Comparison of ENCODE assay signal across 8 cellular contexts in the genomic region with DNA sequence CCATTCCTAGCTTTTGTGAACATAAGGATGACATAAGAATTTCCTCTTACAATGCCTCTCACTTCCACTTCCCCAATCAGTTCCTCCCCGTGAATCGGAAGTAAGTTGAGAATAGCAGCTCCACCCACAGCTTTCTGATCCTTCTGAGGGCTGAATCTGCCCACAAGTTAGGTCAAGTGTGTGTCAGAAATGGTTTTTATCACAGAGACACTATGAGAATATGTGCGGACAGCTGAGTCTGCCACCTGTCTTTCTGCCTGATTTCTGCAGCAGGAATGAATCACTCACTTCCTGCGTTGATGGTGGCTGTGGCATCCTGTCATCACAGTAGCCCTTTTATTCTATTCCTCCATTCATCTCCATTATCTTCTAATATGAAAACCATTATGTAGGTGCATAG.
DNase-seq lines count a peak whose midpoint lies in the region; ATAC-seq and TF ChIP-seq lines count a peak whose summit lies in the region.

No MANE protein-coding gene starts in this region.

- ATAC-seq in GM19025 (IDR thresholded peaks at IDR 0.05; ENCODE audit: low read depth, unreplicated experiment), result peak; percentile 64
- peak; percentile 86 for ATAC-seq in HG03139 (IDR thresholded peaks at IDR 0.05; ENCODE audit: unreplicated experiment)

- no peak overlapping the region for H3K27ac ChIP-seq in Peyer's patch

- H3K27me3 ChIP-seq in Peyer's patch, result no peaks in the 10 kb centered on the region

- in situ Hi-C loops in Caki2 (cut with HindIII; ENCODE audit: low pct_unique_long_range_greater_than_20kb, low sequenced_read_pairs), result no loop called here

- H3K4me3 ChIP-seq in Peyer's patch, result no peak overlapping the region
- H3K4me3 ChIP-seq in fibroblast of mammary gland (ENCODE audit: control insufficient read depth, low read depth, low read length), result no peak overlapping the region

- no peak for TF ChIP-seq POLR2A in Peyer's patch (IDR thresholded peaks at IDR 0.05)

- DNase-seq in Caki2 (ENCODE audit: low read depth) (peak; percentile 56), Peyer's patch (peak in 2 of 3 donors; percentile 46 to 61), fibroblast of mammary gland (ENCODE audit: low read depth) (peak; percentile 35), ureter (ENCODE audit: low spot score) (no peak), cortex of kidney (lab: John Stamatoyannopoulos, UW) (no peak)
- DNase-seq in stimulated activated CD8-positive, alpha-beta memory T cell treated with anti-CD3 and anti-CD28 coated beads, Interleukin-4, amount 100 ng/mL, for 24 hours (ENCODE audit: low read depth), result peak; percentile 3

- TF ChIP-seq CTCF in Peyer's patch (IDR thresholded peaks at IDR 0.05) (peak in 4 of 6 experiments; percentile 20 to 40 (median 28)), fibroblast of mammary gland (conservative IDR thresholded peaks at IDR 0.05; ENCODE audit: control insufficient read depth, insufficient read depth, low read depth, low read length) (peak; percentile 25)

- H3K9me3 ChIP-seq in Peyer's patch, result no peaks in the 10 kb centered on the region

- H3K36me3 ChIP-seq in Peyer's patch, result no peaks in the 10 kb centered on the region

- no peaks in the 10 kb centered on the region for H3K4me1 ChIP-seq in Peyer's patch

Comparison
In these comparisons a context has a peak if more than half of its experiments do, and no peak if none do; other contexts are left out.
1. DNase-seq: peak in Caki2 (single experiment), Peyer's patch (2 of 3), fibroblast of mammary gland (single experiment) and stimulated activated CD8-positive, alpha-beta memory T cell treated with anti-CD3 and anti-CD28 coated beads, Interleukin-4, amount 100 ng/mL, for 24 hours (single experiment); none in ureter (single experiment) and cortex of kidney (single experiment).